In the genomic region with DNA sequence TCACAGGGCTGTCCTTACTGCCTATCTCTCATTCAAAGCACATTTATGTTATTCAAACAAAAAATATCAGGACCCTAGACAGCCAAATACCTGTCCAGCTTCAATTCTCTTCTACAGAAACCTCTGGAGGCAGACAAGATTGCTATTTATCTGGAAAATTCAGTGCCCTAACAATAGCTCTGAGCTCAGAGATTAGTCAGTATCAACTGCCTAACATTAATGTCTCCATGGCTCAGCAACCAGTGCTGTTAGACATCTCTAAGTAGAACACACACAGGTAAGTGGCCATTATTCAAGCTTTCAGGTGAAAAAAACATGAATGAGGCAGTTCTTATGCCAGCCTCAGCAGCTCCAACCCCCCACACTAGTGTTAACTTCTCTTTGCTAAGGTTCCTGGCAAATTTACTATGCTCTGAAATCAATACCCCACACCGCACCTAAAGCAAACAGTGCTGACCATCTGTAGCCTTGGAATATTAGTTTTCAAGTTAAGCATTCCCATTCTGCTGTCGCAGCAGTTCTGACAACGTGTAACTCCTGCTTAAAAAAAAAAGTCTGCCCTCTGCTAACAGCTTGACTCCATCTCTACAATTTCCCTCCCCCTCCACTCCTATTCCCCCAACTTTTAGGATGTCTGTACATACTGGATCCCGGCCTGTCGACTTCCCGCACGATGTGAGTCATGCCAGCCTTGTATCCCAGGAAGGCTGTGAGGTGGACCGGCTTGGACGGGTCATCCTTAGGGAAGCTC, we compare ENCODE assay signal across 8 cellular contexts. TPM values are rescaled to one million over a fixed set of nuclear protein-coding genes. Genes with fewer than 3 reads are reported as not detected.
DNase-seq lines count a peak whose midpoint lies in the region; ATAC-seq lines count a peak whose summit lies in the region.

No MANE protein-coding gene starts in this region.

- peak overlapping the region; percentile 96 for H3K4me3 ChIP-seq in iPS-11a (ENCODE audit: low read depth, low read length)

- H3K9me3 Mint-ChIP-seq in activated CD4-positive, alpha-beta memory T cell treated with anti-CD3 and anti-CD28 coated beads for 36 hours: no peaks in the 10 kb centered on the region
- H3K9me3 Mint-ChIP-seq in stimulated activated naive CD8-positive, alpha-beta T cell treated with anti-CD3 and anti-CD28 coated beads, Interleukin-15, amount 100 ng/mL, for 72 hours: no peaks in the 10 kb centered on the region

- peak overlapping the region; percentile 99 for H3K27ac Mint-ChIP-seq in activated CD4-positive, alpha-beta memory T cell treated with anti-CD3 and anti-CD28 coated beads for 36 hours
- peak overlapping the region; percentile 99 to 100 for H3K27ac Mint-ChIP-seq in stimulated activated naive CD8-positive, alpha-beta T cell treated with anti-CD3 and anti-CD28 coated beads, Interleukin-15, amount 100 ng/mL, for 72 hours

- CTCF ChIA-PET in activated CD4-positive, alpha-beta memory T cell treated with anti-CD3 and anti-CD28 coated beads for 36 hours (lab: Charles Lee): interaction anchor here (0.6 to 7.0 kb wide), 15 partner anchors 7 to 447 kb away, joined by 3 to 68 read pairs (median 4); a partner anchor contains a TSS

- peak overlapping the region; percentile 100 for H3K4me3 Mint-ChIP-seq in activated CD4-positive, alpha-beta memory T cell treated with anti-CD3 and anti-CD28 coated beads for 36 hours
- H3K4me3 Mint-ChIP-seq in stimulated activated naive CD8-positive, alpha-beta T cell treated with anti-CD3 and anti-CD28 coated beads, Interleukin-15, amount 100 ng/mL, for 72 hours: peak overlapping the region; percentile 98 to 99

- DNase-seq in NCI-H2171 treated with DMSO at 0.1 percent for 48 hours (lab: John Stamatoyannopoulos, UW) (peak; percentile 38), NCI-H2171 (lab: John Stamatoyannopoulos, UW) (no peak), NCI-H2029 treated with DMSO at 0.1 percent for 48 hours (lab: John Stamatoyannopoulos, UW) (no peak), NOMO-1 treated with dmso at 0.1 percent for 144 hours (lab: John Stamatoyannopoulos, UW; ENCODE audit: unreplicated experiment) (no peak)
- no peak for DNase-seq in activated CD4-positive, alpha-beta memory T cell treated with anti-CD3 and anti-CD28 coated beads for 36 hours
- no peak for DNase-seq in stimulated activated naive CD8-positive, alpha-beta T cell treated with anti-CD3 and anti-CD28 coated beads, Interleukin-15, amount 100 ng/mL, for 72 hours

- intact Hi-C loops in activated CD4-positive, alpha-beta memory T cell treated with anti-CD3 and anti-CD28 coated beads for 36 hours (cut with micrococcal nuclease): loop anchor here (2.0 to 10.0 kb wide), 7 partner anchors 69 to 611 kb away; a partner anchor contains a TSS

- H3K27me3 Mint-ChIP-seq in activated CD4-positive, alpha-beta memory T cell treated with anti-CD3 and anti-CD28 coated beads for 36 hours: no peaks in the 10 kb centered on the region
- H3K27me3 Mint-ChIP-seq in stimulated activated naive CD8-positive, alpha-beta T cell treated with anti-CD3 and anti-CD28 coated beads, Interleukin-15, amount 100 ng/mL, for 72 hours: no peaks in the 10 kb centered on the region

- peaks cover 63% of the 10 kb centered on the region for H3K36me3 Mint-ChIP-seq in activated CD4-positive, alpha-beta memory T cell treated with anti-CD3 and anti-CD28 coated beads for 36 hours

- POLR2A ChIA-PET in activated CD4-positive, alpha-beta memory T cell treated with anti-CD3 and anti-CD28 coated beads for 36 hours (lab: Charles Lee): interaction anchor here (0.5 to 5.3 kb wide), 28 partner anchors 8 to 746 kb away, joined by 3 to 51 read pairs (median 5); a partner anchor contains a TSS

- ATAC-seq in stimulated activated naive CD8-positive, alpha-beta T cell treated with anti-CD3 and anti-CD28 coated beads, Interleukin-15, amount 100 ng/mL, for 72 hours: no peak
- no peak for ATAC-seq in HG03159 (IDR thresholded peaks at IDR 0.05; ENCODE audit: unreplicated experiment)

- peaks cover 44% of the 10 kb centered on the region for H3K4me1 Mint-ChIP-seq in activated CD4-positive, alpha-beta memory T cell treated with anti-CD3 and anti-CD28 coated beads for 36 hours (ENCODE audit: low read depth)
- H3K4me1 Mint-ChIP-seq in stimulated activated naive CD8-positive, alpha-beta T cell treated with anti-CD3 and anti-CD28 coated beads, Interleukin-15, amount 100 ng/mL, for 72 hours: peaks cover 72% of the 10 kb centered on the region

RNA-seq across cellular contexts. Expression of a gene that starts 1.5 kb away (rescaled TPM):
- total RNA-seq in activated CD4-positive, alpha-beta memory T cell treated with anti-CD3 and anti-CD28 coated beads for 36 hours: 1,000 to 10,000 TPM; 2,986 to 3,013 TPM

RNA-seq across cellular contexts. Expression of a gene that starts 31.9 kb away (rescaled TPM):
- total RNA-seq in activated CD4-positive, alpha-beta memory T cell treated with anti-CD3 and anti-CD28 coated beads for 36 hours: not detected
